ENCODE assay signal across 21 cellular contexts in the genomic region with DNA sequence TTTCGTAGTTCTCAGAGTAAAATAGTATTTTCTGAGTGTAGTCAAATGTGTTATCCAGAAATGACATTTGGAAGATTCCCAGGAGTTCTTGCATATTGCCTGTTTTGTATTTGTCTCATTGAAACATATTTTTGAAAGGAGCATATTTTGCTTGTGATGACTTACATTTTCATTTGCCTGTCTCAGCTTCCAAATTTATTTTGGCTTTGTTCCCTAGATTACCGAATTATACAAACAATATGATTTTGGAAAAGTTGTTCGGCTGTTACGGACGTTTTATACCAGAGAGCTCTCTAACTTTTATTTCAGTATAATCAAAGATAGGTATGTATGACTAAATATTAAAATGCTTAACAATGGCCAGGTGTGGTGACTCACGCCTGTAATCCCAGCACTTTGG.
"Had no signal": no experiment of that assay in that cellular context is flagged by ENCODE, and none has a peak within 500 bp of the region (broad histone marks: within the 10 kb centered on the region; RNA-seq: fewer than 3 reads in every experiment).

No MANE protein-coding gene starts in this region.

- H3K27ac ChIP-seq: left lung, neural progenitor cell, ovary, spleen, suprapubic skin, tibial nerve, upper lobe of right lung, vagina had no signal

- H3K4me3 ChIP-seq: left lung, lung, neural progenitor cell, ovary, spleen, suprapubic skin, tibial nerve, upper lobe of right lung, vagina had no signal

- H3K9me3 ChIP-seq: heart left ventricle, left lung, ovary, spleen, suprapubic skin, tibial nerve, upper lobe of right lung, vagina had no signal

- H3K27ac Mint-ChIP-seq: dendritic cell treated with granulocyte-macrophage colony-stimulating factor and Interleukin-4, amounts not matched to agents 40 ng/mL and 50 ng/mL, for 4 days; natural killer cell treated with Interleukin-12 subunit alpha and Interleukin-12 subunit beta and Interleukin-15 and Interleukin-18, amount 100 ng/mL, for 72 hours; neural progenitor cell had no signal

- H3K36me3 ChIP-seq: ovary had no signal

- H3K4me2 ChIP-seq: neural progenitor cell had no signal

- H3K27me3 Mint-ChIP-seq: dendritic cell treated with granulocyte-macrophage colony-stimulating factor and Interleukin-4, amounts not matched to agents 40 ng/mL and 50 ng/mL, for 4 days; natural killer cell treated with Interleukin-12 subunit alpha and Interleukin-12 subunit beta and Interleukin-15 and Interleukin-18, amount 100 ng/mL, for 72 hours had no signal

- H3K27me3 ChIP-seq: heart left ventricle, left lung, neural progenitor cell, ovary, spleen, suprapubic skin, tibial nerve, upper lobe of right lung, vagina had no signal

- H3K9ac ChIP-seq: neural progenitor cell had no signal

- H3K4me1 ChIP-seq: suprapubic skin, tibial nerve, vagina had no signal

- ATAC-seq: left lung; natural killer cell treated with Interleukin-12 subunit alpha and Interleukin-12 subunit beta and Interleukin-15 and Interleukin-18, amount 100 ng/mL, for 72 hours; sciatic nerve; upper lobe of right lung had no signal

- H2AFZ ChIP-seq: neural progenitor cell had no signal

- H3K9me3 Mint-ChIP-seq: dendritic cell treated with granulocyte-macrophage colony-stimulating factor and Interleukin-4, amounts not matched to agents 40 ng/mL and 50 ng/mL, for 4 days; natural killer cell treated with Interleukin-12 subunit alpha and Interleukin-12 subunit beta and Interleukin-15 and Interleukin-18, amount 100 ng/mL, for 72 hours; neural progenitor cell had no signal

- DNase-seq: central memory CD4-positive, alpha-beta T cell; erythroblast; heart left ventricle; left lung; mesenchymal stem cell; midbrain; nucleus accumbens; ovary; spleen; stimulated activated CD4-positive, alpha-beta T cell treated with anti-CD3 and anti-CD28 coated beads, Interleukin-2, amount 100 ng/mL, for 24 hours; stimulated activated CD4-positive, alpha-beta T cell treated with anti-CD3 and anti-CD28 coated beads, Interleukin-4, amount 100 ng/mL, for 4 hours; stimulated activated naive CD4-positive, alpha-beta T cell treated with Interleukin-2 at 50 U/mL for 16 hours; upper lobe of right lung had no signal

- H3K4me3 Mint-ChIP-seq: dendritic cell treated with granulocyte-macrophage colony-stimulating factor and Interleukin-4, amounts not matched to agents 40 ng/mL and 50 ng/mL, for 4 days; natural killer cell treated with Interleukin-12 subunit alpha and Interleukin-12 subunit beta and Interleukin-15 and Interleukin-18, amount 100 ng/mL, for 72 hours; neural progenitor cell had no signal

- H3K4me1 Mint-ChIP-seq: neural progenitor cell had no signal
